Comparison of ENCODE assay signal across 8 cellular contexts in the genomic region with DNA sequence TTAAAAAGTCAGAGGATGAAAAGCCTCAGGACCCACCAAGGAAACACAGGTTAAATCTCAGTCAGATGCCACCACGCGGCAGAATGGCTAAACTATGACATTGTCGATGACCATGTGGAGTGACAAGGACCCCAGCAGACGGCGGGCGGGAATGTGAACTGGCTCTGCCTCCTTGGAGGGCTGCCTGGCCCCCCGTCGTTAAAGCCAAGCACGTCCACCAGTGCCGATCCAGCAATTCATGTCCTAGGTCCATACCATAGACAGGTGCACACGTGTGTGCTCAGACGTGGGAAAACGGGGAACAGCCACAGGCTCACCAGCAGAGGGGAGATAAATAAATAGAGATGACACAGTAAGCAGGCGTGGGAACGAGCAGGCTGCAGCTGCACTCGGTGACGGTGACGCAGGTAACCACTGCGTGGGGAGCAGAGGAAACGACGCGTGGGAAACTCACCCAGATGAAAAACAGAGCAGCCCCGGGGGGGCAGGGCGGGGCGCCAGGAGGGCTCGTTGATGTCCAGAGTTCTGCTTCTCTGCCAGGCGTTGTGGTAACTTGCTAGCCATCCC. TPM values are rescaled to one million over a fixed set of nuclear protein-coding genes. Genes with fewer than 3 reads are reported as not detected.
DNase-seq lines count a peak whose midpoint lies in the region; ATAC-seq, FAIRE-seq and TF ChIP-seq lines count a peak whose summit lies in the region.

No MANE protein-coding gene starts in this region.

- FAIRE-seq in pancreas (lab: Jason Lieb, UNC): no peak

- H3K4me3 ChIP-seq in pancreas: no peak overlapping the region
- peak overlapping the region in 1 of 10 donors; percentile 16 for H3K4me3 ChIP-seq in heart right ventricle

- H3K36me3 ChIP-seq in pancreas (no peaks in the 10 kb centered on the region), heart right ventricle (no peaks in the 10 kb centered on the region)

- DNase-seq in RPMI7951 (ENCODE audit: low read depth) (peak; percentile 82), pancreas (peak in 3 of 6 donors; percentile 35 to 55 (median 42)), NCI-H1930 (lab: John Stamatoyannopoulos, UW) (no peak), heart right ventricle (no peak)
- peak; percentile 44 to 79 (median 64) for DNase-seq in activated naive CD4-positive, alpha-beta T cell (lab: John Stamatoyannopoulos, UW)

- H3K4me1 ChIP-seq in pancreas: peaks cover 0 to 5% (median 0%) of the 10 kb centered on the region in 3 donors
- H3K4me1 ChIP-seq in heart right ventricle: peaks cover 0 to 14% (median 0%) of the 10 kb centered on the region in 9 donors

- intact Hi-C loops in pancreas (cut with DNase I): no loop called here
- intact Hi-C loops in heart right ventricle (cut with DNase I): no loop called here

- H3K27me3 ChIP-seq in pancreas (peaks cover 0 to 6% (median 0%) of the 10 kb centered on the region in 4 donors), heart right ventricle (peaks cover 0 to 84% (median 68%) of the 10 kb centered on the region in 7 donors)

- WGBS in pancreas, 2 donors: 9 to 15% methylated on average over 27 of the region's 27 CpGs
- WGBS in heart right ventricle, 2 donors: 57 to 58% methylated on average over 27 of the region's 27 CpGs

- TF ChIP-seq CTCF in pancreas (IDR thresholded peaks at IDR 0.05) (no peak), heart right ventricle (IDR thresholded peaks at IDR 0.05) (no peak)

- H3K27ac ChIP-seq in pancreas (no peak overlapping the region), heart right ventricle (no peak overlapping the region)

- ATAC-seq in GM18511 (IDR thresholded peaks at IDR 0.05; ENCODE audit: unreplicated experiment) (peak; percentile 79), pancreas (peak; percentile 58 to 64 (median 64)), GM19328 (IDR thresholded peaks at IDR 0.05; ENCODE audit: unreplicated experiment) (no peak), GM21390 (IDR thresholded peaks at IDR 0.05; ENCODE audit: unreplicated experiment) (no peak), heart right ventricle (no peak)

- H3K9me3 ChIP-seq in pancreas (no peaks in the 10 kb centered on the region), heart right ventricle (peaks cover 0 to 7% (median 0%) of the 10 kb centered on the region in 11 donors)

RNA-seq across cellular contexts. Expression of a gene that starts 28.3 kb away (rescaled TPM):
- total RNA-seq in RPMI7951 (2014; rRNA removed; shearing (Covaris generic)): 4.0 and 8.4 TPM in 2 replicates
- total RNA-seq in pancreas (1 to 10 TPM in 4 of 6 donors, under 1 TPM in 2; 0.83 to 2.7 (median 1.6) TPM), heart right ventricle (10 to 100 TPM in 1 of 10 donors, 1 to 10 TPM in 5, under 1 TPM in 4; 0.25 to 11.3 (median 1.6) TPM)
- polyA plus RNA-seq in pancreas (1 to 10 TPM; 1.7 to 4.3 TPM), heart right ventricle (1 to 10 TPM in 1 of 2 donors, under 1 TPM in 1; 0.51 to 1.3 TPM)

Comparison
In these comparisons a context has a peak if more than half of its experiments do, and no peak if none do; other contexts are left out.
1. ATAC-seq: peak in GM18511 (single experiment) and pancreas (4 of 4); none in GM19328 (single experiment), GM21390 (single experiment) and heart right ventricle (0 of 8).
2. DNase-seq: peak in RPMI7951 (single experiment) and activated naive CD4-positive, alpha-beta T cell (4 of 4); none in NCI-H1930 (0 of 2) and heart right ventricle (0 of 2).